Comparison of ENCODE assay signal across 8 cellular contexts in genomic region chr1:87329051-87329755, GRCh38. TPM values are rescaled to one million over a fixed set of nuclear protein-coding genes. Genes with fewer than 3 reads are reported as not detected.
DNase-seq lines count a peak whose midpoint lies in the region; ATAC-seq, FAIRE-seq and TF ChIP-seq lines count a peak whose summit lies in the region.

No MANE protein-coding gene starts in this region.

- H3K27me3 ChIP-seq in GM12878 (replicated peaks in 1 of 2; ENCODE audit: control insufficient read depth in 2 of 2, insufficient read depth in 2 of 2, low read length in 1 of 2) = no peaks in the 10 kb centered on the region

- no peaks in the 10 kb centered on the region for H3K9me3 ChIP-seq in GM12878 (replicated peaks; ENCODE audit: control insufficient read depth, insufficient read depth, low read length)

- peaks cover 24% of the 10 kb centered on the region for H3K36me3 Mint-ChIP-seq in T-helper 1 cell treated with Interleukin-12 subunit alpha and Interleukin-12 subunit beta and Interleukin-4 antibody, amounts not matched to agents 30 μg/mL and 1 μg/mL, for 36 hours (ENCODE audit: low read depth)

- BruUV-seq in GM12878 (replicated peaks; lab: Mats Ljungman, UMichigan) = no TSS peak

- no peak for TF ChIP-seq POLR2A in GM12878 (IDR thresholded peaks at IDR 0.05; ENCODE audit: low read depth, low read length)

- intact Hi-C loops in GM12878 (cut with micrococcal nuclease; ENCODE audit: unreplicated experiment) = loop anchor here (5.0 to 10.0 kb wide), 3 partner anchors 177 to 944 kb away; no protein-coding TSS in a partner anchor

- peak; percentile 44 for DNase-seq in D341Med (ENCODE audit: low spot score)
- DNase-seq in HuH-7 (ENCODE audit: low spot score) = peak; percentile 48
- DNase-seq in GM12878 (ENCODE audit: low read depth, low spot score) = no peak
- peak; percentile 45 to 47 for DNase-seq in hippocampal formation (lab: John Stamatoyannopoulos, UW)
- peak; percentile 41 for DNase-seq in retina
- DNase-seq in OCI-M2 (lab: John Stamatoyannopoulos, UW; ENCODE audit: unreplicated experiment) = no peak

- peak overlapping the region; percentile 65 for H3K27ac ChIP-seq in GM12878 (ENCODE audit: control insufficient read depth, insufficient read depth)

- no peak for TF ChIP-seq RAD21 in GM12878 (IDR thresholded peaks at IDR 0.05; ENCODE audit: insufficient read depth, low read depth, low read length)

- RAD21 ChIA-PET in GM12878 (lab: Charles Lee; ENCODE audit: unreplicated experiment) = interaction anchor here (1.0 to 7.9 kb wide), 7 partner anchors 119 to 732 kb away, joined by 3 to 55 read pairs (median 4); no protein-coding TSS in a partner anchor

- in situ Hi-C loops in GM12878 (cut with MboI) = loop anchor here (5.0 to 10.0 kb wide), 2 partner anchors 623 to 726 kb away; no protein-coding TSS in a partner anchor

- no peak for TF ChIP-seq CTCF in GM12878 (IDR thresholded peaks at IDR 0.05 in 2 of 3, conservative IDR thresholded peaks at IDR 0.05 in 1 of 3; ENCODE audit: control insufficient read depth in 2 of 3, extremely low read depth in 1 of 3, insufficient read depth in 1 of 3, low read depth in 3 of 3, low read length in 3 of 3)

- no peak for FAIRE-seq in GM12878 (lab: Jason Lieb, UNC)

- H3K27ac Mint-ChIP-seq in T-helper 1 cell treated with Interleukin-12 subunit alpha and Interleukin-12 subunit beta and Interleukin-4 antibody, amounts not matched to agents 30 μg/mL and 1 μg/mL, for 36 hours = peak overlapping the region; percentile 86

- WGBS in GM12878 (ENCODE audit: insufficient coverage, insufficient replicate concordance, low lambda C conversion rate, missing lambda C conversion rate) = 2% methylated on average over 29 of the region's 37 CpGs

- peak overlapping the region; percentile 91 for H3K4me3 Mint-ChIP-seq in T-helper 1 cell treated with Interleukin-12 subunit alpha and Interleukin-12 subunit beta and Interleukin-4 antibody, amounts not matched to agents 30 μg/mL and 1 μg/mL, for 36 hours

- CTCF ChIA-PET in GM12878 (lab: Yijun Ruan, JAX) = interaction anchor here (0.7 to 3.8 kb wide), 7 partner anchors 121 to 852 kb away, joined by 3 to 13 read pairs (median 4); no protein-coding TSS in a partner anchor

- TF ChIP-seq EP300 in GM12878 (IDR thresholded peaks at IDR 0.05; ENCODE audit: borderline replicate concordance in 1 of 2, control insufficient read depth in 1 of 2, low read depth in 2 of 2, low read length in 2 of 2) = no peak

- POLR2A ChIA-PET in GM12878 (lab: Charles Lee) = interaction anchor here (0.5 to 1.4 kb wide), 12 partner anchors 15 to 1870 kb away, joined by 3 to 8 read pairs (median 4); no protein-coding TSS in a partner anchor

- no peaks in the 10 kb centered on the region for H4K20me1 ChIP-seq in GM12878 (ENCODE audit: control insufficient read depth, insufficient read depth)

- H3K27me3 Mint-ChIP-seq in T-helper 1 cell treated with Interleukin-12 subunit alpha and Interleukin-12 subunit beta and Interleukin-4 antibody, amounts not matched to agents 30 μg/mL and 1 μg/mL, for 36 hours (ENCODE audit: low read depth) = peaks cover 14% of the 10 kb centered on the region

- H3K9me3 Mint-ChIP-seq in T-helper 1 cell treated with Interleukin-12 subunit alpha and Interleukin-12 subunit beta and Interleukin-4 antibody, amounts not matched to agents 30 μg/mL and 1 μg/mL, for 36 hours = no peaks in the 10 kb centered on the region

- ATAC-seq in GM12878 (peak; percentile 15), HG02840 (IDR thresholded peaks at IDR 0.05; ENCODE audit: low FRiP score, unreplicated experiment) (no peak)

- H3K36me3 ChIP-seq in GM12878 (ENCODE audit: control insufficient read depth in 2 of 2, insufficient read depth in 2 of 2, low read length in 1 of 2) = peaks cover 0 to 2% of the 10 kb centered on the region in 2 experiments; a peak in 1 of 4 replicates

- peak overlapping the region; percentile 84 for H3K4me3 ChIP-seq in GM12878

- peak overlapping the region; percentile 28 for H2AFZ ChIP-seq in GM12878 (ENCODE audit: control insufficient read depth, low read depth, low read length)

- peaks cover 3% of the 10 kb centered on the region for H3K4me1 ChIP-seq in GM12878 (ENCODE audit: control insufficient read depth, insufficient read depth, low read length)

- H3K9ac ChIP-seq in GM12878 (ENCODE audit: control insufficient read depth, insufficient read depth, low read length) = peak overlapping the region; percentile 64

- H3K79me2 ChIP-seq in GM12878 (ENCODE audit: control insufficient read depth, insufficient read depth, low read length) = peaks cover 35% of the 10 kb centered on the region

- peak overlapping the region; percentile 94 for H3K4me2 ChIP-seq in GM12878 (ENCODE audit: control insufficient read depth, insufficient read depth)

- H3K4me1 Mint-ChIP-seq in T-helper 1 cell treated with Interleukin-12 subunit alpha and Interleukin-12 subunit beta and Interleukin-4 antibody, amounts not matched to agents 30 μg/mL and 1 μg/mL, for 36 hours (ENCODE audit: low read depth) = peaks cover 35% of the 10 kb centered on the region

- SMC1A ChIA-PET in GM12878 (lab: Charles Lee; ENCODE audit: uncharacterized antibody, unreplicated experiment) = interaction anchor here (0.5 to 3.6 kb wide), 11 partner anchors 12 to 625 kb away, joined by 3 to 17 read pairs (median 4); no protein-coding TSS in a partner anchor

TF ChIP-seq in GM12878, 131 proteins besides CTCF, POLR2A, EP300 and RAD21:
- TF ChIP-seq POLR2AphosphoS2 (IDR thresholded peaks at IDR 0.05; ENCODE audit: low read depth, low read length) (no peak), TAF1 (IDR thresholded peaks at IDR 0.05; ENCODE audit: borderline replicate concordance, low read depth, low read length) (no peak), KDM1A (IDR thresholded peaks at IDR 0.05; ENCODE audit: borderline replicate concordance) (no peak), DPF2 (IDR thresholded peaks at IDR 0.05) (no peak), BRCA1 (IDR thresholded peaks at IDR 0.05; ENCODE audit: low read depth, low read length) (no peak), ZNF274 (IDR thresholded peaks at IDR 0.05; ENCODE audit: insufficient read depth, insufficient read length) (no peak), MLLT1 (IDR thresholded peaks at IDR 0.05) (no peak), ZBTB4 (CRISPR knock-in tag; IDR thresholded peaks at IDR 0.05) (no peak), TCF3 (IDR thresholded peaks at IDR 0.05; ENCODE audit: borderline replicate concordance, insufficient read depth, low read depth, low read length) (no peak), SMARCA5 (IDR thresholded peaks at IDR 0.05) (no peak)

RNA-seq across cellular contexts. Expression of gene LMO4, which starts 0.5 kb away (rescaled TPM):
- 8.4 and 11.3 TPM in 2 replicates for total RNA-seq in GM12878 (2013; cell fraction: nucleolus; rRNA removed)
- total RNA-seq in GM12878 (2014; rRNA removed) = 22.5 and 23.4 TPM in 2 replicates
- total RNA-seq in GM12878 (2014; rRNA removed; fragmentation: Illumina TruSeq; extraction: Trizol) = 18.9 and 19.4 TPM in 2 replicates
- total RNA-seq in GM12878 (2021) = 27.9 and 30.8 TPM in 2 replicates
- polyA plus RNA-seq in GM12878 (2011; ENCODE audit: low read depth) = 13.0 TPM
- polyA plus RNA-seq in GM12878 (2011; rRNA removed) = 70.5 and 76.6 TPM in 2 replicates
- 51.7 and 62.3 TPM in 2 replicates for polyA plus RNA-seq in GM12878 (2011; cell fraction: cytosol; rRNA removed)
- 82.7 and 110 TPM in 2 replicates for polyA plus RNA-seq in GM12878 (2011; cell fraction: nucleus; rRNA removed)
- polyA plus RNA-seq in GM12878 (2012) = 18.6 and 23.4 TPM in 2 replicates
- 22.6 and 25.2 TPM in 2 replicates for polyA plus RNA-seq in GM12878 (2014; fragmentation: Illumina TruSeq; extraction: Trizol)
- polyA plus RNA-seq in GM12878 (2014; fragmentation: Nextera tagmentation; extraction: Ambion mirVana) = 1 to 10 TPM; 3.8 to 5.7 TPM
- 30.4 and 35.3 TPM in 2 replicates for polyA plus RNA-seq in GM12878 (2014; rRNA removed)
- 1 to 10 TPM; 8.4 to 8.5 TPM for polyA plus RNA-seq in GM12878 (2016; fragmentation: Nextera tagmentation; extraction: Ambion mirVana)
- polyA minus RNA-seq in GM12878 (2011; rRNA and poly(A)+ RNA removed) = 42.7 and 46.4 TPM in 2 replicates
- polyA minus RNA-seq in GM12878 (2011; cell fraction: cytosol; rRNA and poly(A)+ RNA removed) = 13.8 and 14.9 TPM in 2 replicates
- polyA minus RNA-seq in GM12878 (2011; cell fraction: nucleus; rRNA and poly(A)+ RNA removed) = 24.2 and 34.6 TPM in 2 replicates

Comparison
In these comparisons a context has a peak if more than half of its experiments do, and no peak if none do; other contexts are left out.
1. DNase-seq: peak in D341Med (single experiment), HuH-7 (single experiment), hippocampal formation (2 of 2) and retina (single experiment); none in GM12878 (single experiment) and OCI-M2 (single experiment).